ENCODE assay signal across 8 cellular contexts in genomic region chr6:131116755-131117360, GRCh38. TPM values are rescaled to one million over a fixed set of nuclear protein-coding genes. Genes with fewer than 3 reads are reported as not detected.
A peak's percentile ranks its signal among the peaks of the same experiment; 100 is the strongest.
DNase-seq lines count a peak whose midpoint lies in the region; ATAC-seq and TF ChIP-seq lines count a peak whose summit lies in the region.

No MANE protein-coding gene starts in this region.

- no peaks in the 10 kb centered on the region for H3K4me1 Mint-ChIP-seq in natural killer cell
- H3K4me1 Mint-ChIP-seq in natural killer cell treated with Interleukin-12 subunit alpha and Interleukin-12 subunit beta and Interleukin-15 and Interleukin-18, amount 100 ng/mL, for 72 hours (ENCODE audit: low read depth in 2 of 2): no peaks in the 10 kb centered on the region
- peaks cover 9 to 18% (median 10%) of the 10 kb centered on the region in 3 donors for H3K4me1 Mint-ChIP-seq in naive B cell

- H3K27ac Mint-ChIP-seq in natural killer cell (no peak overlapping the region), naive B cell (peak overlapping the region in 2 of 6 donors; percentile 38 to 45)
- H3K27ac Mint-ChIP-seq in natural killer cell treated with Interleukin-12 subunit alpha and Interleukin-12 subunit beta and Interleukin-15 and Interleukin-18, amount 100 ng/mL, for 72 hours: no peak overlapping the region

- H3K9me3 Mint-ChIP-seq in natural killer cell: no peaks in the 10 kb centered on the region
- no peaks in the 10 kb centered on the region for H3K9me3 Mint-ChIP-seq in natural killer cell treated with Interleukin-12 subunit alpha and Interleukin-12 subunit beta and Interleukin-15 and Interleukin-18, amount 100 ng/mL, for 72 hours
- H3K9me3 Mint-ChIP-seq in naive B cell: no peaks in the 10 kb centered on the region

- intact Hi-C loops in natural killer cell (cut with micrococcal nuclease): loop anchor here (1.0 kb wide), 1 partner anchor 232 kb away; no protein-coding TSS in a partner anchor

- DNase-seq in natural killer cell: no peak
- no peak for DNase-seq in natural killer cell treated with Interleukin-12 subunit alpha and Interleukin-12 subunit beta and Interleukin-15 and Interleukin-18, amount 100 ng/mL, for 72 hours (ENCODE audit: low spot score)
- DNase-seq in NCI-H1694 treated with DMSO at 0.1 percent for 48 hours (lab: John Stamatoyannopoulos, UW): peak; percentile 10
- DNase-seq in coronary artery (ENCODE audit: low spot score): no peak
- peak; percentile 38 for DNase-seq in naive B cell
- no peak for DNase-seq in NCI-H2196 treated with DMSO at 0.1 percent for 48 hours (lab: John Stamatoyannopoulos, UW; ENCODE audit: unreplicated experiment)
- DNase-seq in NCI-H2171 (lab: John Stamatoyannopoulos, UW): no peak

- H3K36me3 Mint-ChIP-seq in natural killer cell: no peaks in the 10 kb centered on the region
- H3K36me3 Mint-ChIP-seq in natural killer cell treated with Interleukin-12 subunit alpha and Interleukin-12 subunit beta and Interleukin-15 and Interleukin-18, amount 100 ng/mL, for 72 hours: no peaks in the 10 kb centered on the region
- no peaks in the 10 kb centered on the region for H3K36me3 Mint-ChIP-seq in naive B cell

- no peak overlapping the region for H3K27ac ChIP-seq in coronary artery

- H3K27me3 Mint-ChIP-seq in natural killer cell (ENCODE audit: low read depth in 2 of 2) (peaks cover 0 to 2% of the 10 kb centered on the region in 2 donors), naive B cell (no peaks in the 10 kb centered on the region)
- H3K27me3 Mint-ChIP-seq in natural killer cell treated with Interleukin-12 subunit alpha and Interleukin-12 subunit beta and Interleukin-15 and Interleukin-18, amount 100 ng/mL, for 72 hours: no peaks in the 10 kb centered on the region

- no peak for ATAC-seq in natural killer cell
- no peak for ATAC-seq in natural killer cell treated with Interleukin-12 subunit alpha and Interleukin-12 subunit beta and Interleukin-15 and Interleukin-18, amount 100 ng/mL, for 72 hours
- ATAC-seq in naive B cell (ENCODE audit: low read depth in 2 of 2): peak in 1 of 2 donors; percentile 32
- ATAC-seq in GM19452 (IDR thresholded peaks at IDR 0.05; ENCODE audit: unreplicated experiment): no peak

- H3K4me3 ChIP-seq in coronary artery: no peak overlapping the region

- TF ChIP-seq CTCF in natural killer cell (IDR thresholded peaks at IDR 0.05): peak; percentile 66
- peak; percentile 30 for TF ChIP-seq CTCF in coronary artery (IDR thresholded peaks at IDR 0.05)

- H3K4me3 Mint-ChIP-seq in natural killer cell (no peak overlapping the region), naive B cell (no peak overlapping the region)
- no peak overlapping the region for H3K4me3 Mint-ChIP-seq in natural killer cell treated with Interleukin-12 subunit alpha and Interleukin-12 subunit beta and Interleukin-15 and Interleukin-18, amount 100 ng/mL, for 72 hours

RNA-seq across cellular contexts. Expression of gene AKAP7, which starts 18.4 kb away (rescaled TPM):
- 10 to 100 TPM; 13.5 to 21.0 (median 14.7) TPM for total RNA-seq in natural killer cell
- total RNA-seq in natural killer cell treated with Interleukin-12 subunit alpha and Interleukin-12 subunit beta and Interleukin-15 and Interleukin-18, amount 100 ng/mL, for 72 hours: 1 to 10 TPM; 4.2 to 7.7 TPM
- polyA plus RNA-seq in naive B cell (ENCODE audit: low read depth in 6 of 6): 10 to 100 TPM in 3 of 6 donors, 1 to 10 TPM in 3; 6.9 to 33.8 (median 10.5) TPM

RNA-seq across cellular contexts. Expression of gene EPB41L2, which starts 53.8 kb away (rescaled TPM):
- total RNA-seq in natural killer cell: 10 to 100 TPM in 2 of 3 donors, 1 to 10 TPM in 1; 6.8 to 11.4 (median 11.0) TPM
- 10 to 100 TPM; 30.5 to 31.0 TPM for total RNA-seq in natural killer cell treated with Interleukin-12 subunit alpha and Interleukin-12 subunit beta and Interleukin-15 and Interleukin-18, amount 100 ng/mL, for 72 hours
- 10 to 100 TPM; 10.9 to 51.1 (median 34.0) TPM for polyA plus RNA-seq in naive B cell (ENCODE audit: low read depth in 6 of 6)

Comparison
In these comparisons a context has a peak if more than half of its experiments do, and no peak if none do; other contexts are left out.
1. DNase-seq: peak in NCI-H1694 treated with DMSO at 0.1 percent for 48 hours (single experiment) and naive B cell (single experiment); none in natural killer cell (single experiment), natural killer cell treated with Interleukin-12 subunit alpha and Interleukin-12 subunit beta and Interleukin-15 and Interleukin-18, amount 100 ng/mL, for 72 hours (single experiment), coronary artery (single experiment), NCI-H2196 treated with DMSO at 0.1 percent for 48 hours (single experiment) and NCI-H2171 (single experiment).